In the genomic region with DNA sequence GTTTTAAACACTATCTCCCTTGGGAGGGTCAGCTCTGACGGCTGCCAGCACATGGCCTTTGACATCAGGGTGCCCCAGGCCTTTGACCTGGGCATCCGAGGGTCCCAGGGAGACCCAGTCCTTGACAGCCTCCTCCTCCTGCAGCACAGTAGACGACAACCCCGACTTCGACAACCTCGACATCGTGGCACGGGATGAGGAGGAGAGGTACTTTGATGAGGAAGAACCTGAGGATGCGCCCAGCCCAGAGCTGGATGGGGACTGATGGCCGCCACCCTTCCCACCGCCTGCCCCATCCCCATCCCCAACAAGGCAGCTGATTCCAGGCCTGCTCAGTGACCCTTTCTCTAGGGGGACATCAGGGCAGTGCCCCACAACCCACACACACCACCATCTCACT, we compare ENCODE assay signal across 7 cellular contexts. TPM values are rescaled to one million over a fixed set of nuclear protein-coding genes. Genes with fewer than 3 reads are reported as not detected.
DNase-seq lines count a peak whose midpoint lies in the region; ATAC-seq and TF ChIP-seq lines count a peak whose summit lies in the region.
"Had no signal": no experiment of that assay in that cellular context is flagged by ENCODE, and none has a peak within 500 bp of the region (broad histone marks: within the 10 kb centered on the region; RNA-seq: fewer than 3 reads in every experiment).

No MANE protein-coding gene starts in this region.

- peaks cover 43% of the 10 kb centered on the region for H3K4me1 Mint-ChIP-seq in endodermal cell

- no peak overlapping the region for H3K4me3 Mint-ChIP-seq in endodermal cell

- no peak for DNase-seq in RWPE2 (ENCODE audit: low spot score)
- no peak for DNase-seq in endodermal cell
- DNase-seq in NCI-H748 (lab: John Stamatoyannopoulos, UW; ENCODE audit: unreplicated experiment), result no peak
- DNase-seq in HAP-1 (ENCODE audit: low spot score in 2 of 2), result no peak
- DNase-seq in NCI-H82 (lab: John Stamatoyannopoulos, UW), result no peak
- DNase-seq: NCI-H2029 had no signal

- ATAC-seq in RWPE2 (ENCODE audit: low read depth), result no peak

- H3K4me3 ChIP-seq in RWPE2 (ENCODE audit: severe bottlenecking) (no peak overlapping the region), endodermal cell (ENCODE audit: low read length) (no peak overlapping the region), skin epidermis (no peak overlapping the region), HAP-1 (no peak overlapping the region)

- H3K36me3 Mint-ChIP-seq in endodermal cell (ENCODE audit: low read depth), result peaks cover 39% of the 10 kb centered on the region

- H3K27me3 Mint-ChIP-seq in endodermal cell (ENCODE audit: insufficient read depth), result no peaks in the 10 kb centered on the region

- H3K27me3 ChIP-seq in RWPE2 (ENCODE audit: insufficient read depth, poor library complexity, severe bottlenecking) (no peaks in the 10 kb centered on the region), endodermal cell (ENCODE audit: control insufficient read depth, insufficient read depth, low read length, poor library complexity, severe bottlenecking) (no peaks in the 10 kb centered on the region), HAP-1 (ENCODE audit: low read depth) (no peaks in the 10 kb centered on the region)

- WGBS in endodermal cell (ENCODE audit: insufficient coverage in 1 of 2, insufficient read length in 1 of 2), 2 experiments, result 99 to 100% methylated on average over 1 to 11 of the region's 11 CpGs

- H3K9ac ChIP-seq in endodermal cell (ENCODE audit: extremely low read depth, low read length, poor library complexity, severe bottlenecking), result no peak overlapping the region

- in situ Hi-C loops in HAP-1 (cut with MboI; ENCODE audit: low sequenced_read_pairs), result no loop called here

- peaks cover 40% of the 10 kb centered on the region for H3K4me1 ChIP-seq in RWPE2 (ENCODE audit: insufficient read depth, poor library complexity, severe bottlenecking)
- H3K4me1 ChIP-seq in endodermal cell (ENCODE audit: control insufficient read depth, insufficient read depth, low read length), result peaks cover 20% of the 10 kb centered on the region
- no peaks in the 10 kb centered on the region for H3K4me1 ChIP-seq in HAP-1

- H3K27ac Mint-ChIP-seq in endodermal cell, result peak overlapping the region; percentile 89

- TF ChIP-seq CTCF in RWPE2 (IDR thresholded peaks at IDR 0.05; ENCODE audit: poor library complexity, severe bottlenecking), result no peak
- no peak for TF ChIP-seq CTCF in endodermal cell (conservative IDR thresholded peaks at IDR 0.05)

- H3K36me3 ChIP-seq in RWPE2 (ENCODE audit: low read depth), result peaks cover 27% of the 10 kb centered on the region
- peaks cover 41% of the 10 kb centered on the region for H3K36me3 ChIP-seq in endodermal cell (ENCODE audit: control insufficient read depth, insufficient read depth, low read length)
- peaks cover 52% of the 10 kb centered on the region for H3K36me3 ChIP-seq in HAP-1 (replicated peaks)

- H3K27ac ChIP-seq in RWPE2 (ENCODE audit: poor library complexity, severe bottlenecking) (peak overlapping the region; percentile 91), endodermal cell (ENCODE audit: low read depth, low read length) (peak overlapping the region; percentile 75), skin epidermis (peak overlapping the region in 19 of 21 experiments; percentile 52 to 95 (median 83))

- no peaks in the 10 kb centered on the region for H3K9me3 Mint-ChIP-seq in endodermal cell

- H3K9me3 ChIP-seq in RWPE2 (ENCODE audit: severe bottlenecking), result no peaks in the 10 kb centered on the region
- H3K9me3 ChIP-seq in endodermal cell (ENCODE audit: control insufficient read depth, low read length), result no peaks in the 10 kb centered on the region
- no peaks in the 10 kb centered on the region for H3K9me3 ChIP-seq in HAP-1

RNA-seq across cellular contexts. Expression of a gene that starts 12.5 kb away (rescaled TPM):
- total RNA-seq in endodermal cell, result 10 to 100 TPM; 38.4 to 44.6 TPM
- 33.6 TPM for polyA plus RNA-seq in endodermal cell (2013, experiment 1 of 2)
- polyA plus RNA-seq in endodermal cell (2013, experiment 2 of 2), result 29.5 TPM

RNA-seq across cellular contexts. Expression of a gene that starts 31.3 kb away (rescaled TPM):
- 10 to 100 TPM; 56.3 to 60.1 TPM for total RNA-seq in endodermal cell
- polyA plus RNA-seq in endodermal cell (2013, experiment 1 of 2), result 21.7 TPM
- 26.9 TPM for polyA plus RNA-seq in endodermal cell (2013, experiment 2 of 2)

RNA-seq across cellular contexts. Expression of a gene that starts 41.5 kb away (rescaled TPM):
- 1 to 10 TPM; 4.5 to 6.2 TPM for total RNA-seq in endodermal cell
- polyA plus RNA-seq in endodermal cell (2013, experiment 1 of 2), result 8.9 TPM
- polyA plus RNA-seq in endodermal cell (2013, experiment 2 of 2), result 12.0 TPM

RNA-seq across cellular contexts. Expression of a gene that starts 53.9 kb away (rescaled TPM):
- total RNA-seq in endodermal cell, result 10 to 100 TPM in 1 of 2 donors, 1 to 10 TPM in 1; 5.7 to 16.5 TPM
- polyA plus RNA-seq in endodermal cell (2013, experiment 1 of 2), result 8.9 TPM
- polyA plus RNA-seq in endodermal cell (2013, experiment 2 of 2), result 10.4 TPM

RNA-seq across cellular contexts. Expression of a gene that starts 58.3 kb away (rescaled TPM):
- total RNA-seq in endodermal cell, result 100 to 1,000 TPM; 211 to 225 TPM
- 216 TPM for polyA plus RNA-seq in endodermal cell (2013, experiment 1 of 2)
- 207 TPM for polyA plus RNA-seq in endodermal cell (2013, experiment 2 of 2)
